Comparison of ENCODE assay signal across 21 cellular contexts in the genomic region with DNA sequence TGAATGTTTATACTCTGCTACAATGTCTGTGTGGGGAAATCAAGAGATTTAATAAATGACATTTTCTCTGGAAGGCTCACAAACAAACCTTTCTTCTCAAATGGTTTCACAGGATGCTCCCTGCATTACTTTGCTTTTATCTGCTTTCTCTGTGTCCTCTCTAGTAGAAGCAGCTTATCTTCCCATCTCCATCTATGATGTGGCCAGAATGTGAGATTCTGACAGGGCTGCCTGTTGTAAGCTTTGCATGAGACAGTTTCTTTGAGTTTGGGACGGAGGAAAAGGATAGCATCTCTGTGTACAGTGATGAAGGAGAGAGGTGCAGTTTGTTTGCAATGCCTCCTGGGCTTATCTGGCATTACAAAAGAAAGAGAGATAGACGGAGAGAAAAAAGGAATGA. TPM values are rescaled to one million over a fixed set of nuclear protein-coding genes. Genes with fewer than 3 reads are reported as not detected.
"Had no signal": no experiment of that assay in that cellular context is flagged by ENCODE, and none has a peak within 500 bp of the region (broad histone marks: within the 10 kb centered on the region; RNA-seq: fewer than 3 reads in every experiment).

No MANE protein-coding gene starts in this region.

- H2AFZ ChIP-seq: hepatocyte had no signal

- H3K36me3 ChIP-seq: esophagus muscularis mucosa, gastroesophageal sphincter, heart left ventricle, left lung, lower lobe of right lung had no signal

- H3K79me2 ChIP-seq: hepatocyte had no signal

- H3K27me3 ChIP-seq: dorsolateral prefrontal cortex, esophagus muscularis mucosa, foreskin keratinocyte, gastroesophageal sphincter, heart left ventricle, hepatocyte, left lung had no signal

- H3K9me3 ChIP-seq: mucosa of descending colon had no signal

- H3K4me2 ChIP-seq: hepatocyte had no signal

- H3K27ac ChIP-seq: coronary artery, dorsolateral prefrontal cortex, esophagus muscularis mucosa, foreskin keratinocyte, gastroesophageal sphincter, heart left ventricle, hepatocyte, left lung, lower lobe of right lung had no signal

- H3K4me1 ChIP-seq: esophagus muscularis mucosa, foreskin keratinocyte, gastroesophageal sphincter, heart left ventricle, left lung, lower lobe of right lung had no signal

- DNase-seq: dermis blood vessel endothelial cell; dorsolateral prefrontal cortex; effector CD4-positive, alpha-beta T cell; effector memory CD4-positive, alpha-beta T cell; foreskin keratinocyte; heart left ventricle; hypothalamus; left cardiac atrium; left lung; left ventricle myocardium superior; lower lobe of right lung; mesenchymal stem cell; mucosa of descending colon; naive thymus-derived CD4-positive, alpha-beta T cell had no signal

- H3K4me3 ChIP-seq: coronary artery, dorsolateral prefrontal cortex, esophagus muscularis mucosa, gastroesophageal sphincter, heart left ventricle, hepatocyte, left lung, lower lobe of right lung, mucosa of descending colon had no signal

- ATAC-seq: foreskin keratinocyte; gastroesophageal sphincter; heart left ventricle; left cardiac atrium; left lung; left ventricle myocardium superior; lower lobe of right lung; mucosa of descending colon; naive thymus-derived CD4-positive, alpha-beta T cell had no signal

RNA-seq across cellular contexts. Expression of a gene that starts 59.7 kb away (rescaled TPM):
- total RNA-seq: endothelial cell of umbilical vein; lung microvascular endothelial cell; mesenteric fat pad; naive thymus-derived CD4-positive, alpha-beta T cell had no signal
- polyA plus RNA-seq: endothelial cell of umbilical vein; heart left ventricle; naive thymus-derived CD4-positive, alpha-beta T cell had no signal
